ENCODE assay signal across 1 cellular context in the genomic region with DNA sequence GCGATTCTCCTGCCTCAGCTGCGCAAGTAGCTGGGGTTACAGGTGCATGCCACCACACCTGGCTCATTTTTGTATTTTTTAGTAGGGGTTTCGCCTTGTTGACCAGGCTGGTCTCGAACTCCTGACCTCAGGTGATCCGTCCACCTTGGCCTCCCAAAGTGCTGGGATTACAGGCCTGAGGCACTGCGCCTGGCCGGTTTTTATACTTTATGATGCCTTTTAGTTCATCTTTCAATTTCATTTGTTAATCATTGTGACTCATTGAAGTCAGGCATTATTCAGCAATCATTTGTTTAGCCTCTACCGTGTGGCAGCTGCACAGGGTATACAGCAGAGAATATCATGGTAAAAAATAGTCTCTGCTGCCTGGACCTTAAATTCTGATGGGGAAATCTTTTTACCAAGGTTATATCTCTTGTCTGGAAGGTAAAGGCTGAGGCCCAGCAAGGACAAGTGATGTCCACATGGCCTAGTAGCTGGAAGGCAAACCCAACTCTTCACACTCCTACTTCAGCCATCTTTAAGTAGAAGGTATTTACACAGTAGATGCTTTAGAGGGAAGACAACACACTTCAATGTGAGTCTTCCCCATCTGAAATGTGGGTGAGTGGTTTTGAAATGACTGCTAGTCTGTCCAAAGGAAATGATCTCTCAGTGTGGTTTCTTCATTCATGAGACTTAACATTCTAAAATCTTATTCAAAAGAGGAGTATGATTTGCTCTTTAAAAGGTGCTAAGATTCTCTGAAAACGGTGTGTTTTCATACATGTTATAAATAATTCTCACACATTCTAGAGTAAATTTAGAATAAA.
TF ChIP-seq lines count a peak whose summit lies in the region.

No MANE protein-coding gene starts in this region.

TF ChIP-seq in IMR-90, 13 proteins besides CTCF, POLR2A, EP300 and RAD21:
- TF ChIP-seq SMC3 (IDR thresholded peaks at IDR 0.05; ENCODE audit: low read depth, low read length) (no peak), USF2 (IDR thresholded peaks at IDR 0.05; ENCODE audit: low read depth, low read length) (no peak), MAFK (IDR thresholded peaks at IDR 0.05; ENCODE audit: low read depth, low read length) (no peak), CHD1 (IDR thresholded peaks at IDR 0.05; ENCODE audit: low read depth, low read length) (no peak), MXI1 (IDR thresholded peaks at IDR 0.05; ENCODE audit: borderline replicate concordance, low read depth, low read length) (no peak), CEBPB (IDR thresholded peaks at IDR 0.05; ENCODE audit: low read depth, low read length) (0 out of 2 replicates have a peak, but pooled peaks have one; percentile 26)
